In the genomic region with DNA sequence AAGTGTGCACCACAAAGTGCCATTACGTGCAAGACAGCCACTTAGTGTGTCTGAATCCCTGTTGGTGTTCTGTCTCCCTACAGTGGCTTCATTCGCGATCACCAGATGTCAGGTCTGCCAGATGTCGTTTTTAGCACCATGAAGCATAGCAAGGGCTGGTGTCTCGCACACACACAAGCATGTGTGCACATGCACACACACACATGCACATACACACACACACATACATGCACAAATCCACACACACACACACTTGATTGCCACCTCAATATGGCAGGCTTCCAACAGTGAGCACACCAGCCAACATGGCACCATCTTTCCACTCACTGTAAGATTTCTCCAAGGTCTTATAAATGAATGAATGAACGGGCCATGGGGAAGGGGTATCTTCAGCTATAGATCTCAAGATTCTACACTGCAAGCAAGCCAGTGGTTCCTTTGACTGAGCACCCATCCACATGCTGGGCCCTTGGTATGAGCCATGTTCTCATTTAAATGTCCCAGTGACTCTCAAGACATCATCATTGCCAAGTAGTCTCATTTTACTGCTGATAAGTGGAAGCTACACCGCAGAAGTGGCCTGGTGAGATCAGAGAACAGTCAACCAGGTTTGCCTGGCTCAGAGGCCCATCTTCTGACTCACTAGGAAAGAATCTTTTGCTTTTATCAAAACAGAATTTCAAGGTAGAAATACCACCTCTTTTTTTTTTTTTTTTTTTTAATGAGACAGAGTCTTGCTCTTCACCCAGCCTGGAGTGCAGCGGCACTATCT, we compare ENCODE assay signal across 13 cellular contexts.
A peak's percentile ranks its signal among the peaks of the same experiment; 100 is the strongest.
DNase-seq lines count a peak whose midpoint lies in the region; ATAC-seq and TF ChIP-seq lines count a peak whose summit lies in the region.
"Had no signal": no experiment of that assay in that cellular context is flagged by ENCODE, and none has a peak within 500 bp of the region (broad histone marks: within the 10 kb centered on the region; RNA-seq: fewer than 3 reads in every experiment).

No MANE protein-coding gene starts in this region.

- no peak for TF ChIP-seq CTCF in epithelial cell of proximal tubule (conservative IDR thresholded peaks at IDR 0.05; ENCODE audit: low read depth, low read length)

- peak; percentile 28 for DNase-seq in DMS53 (lab: John Stamatoyannopoulos, UW)
- DNase-seq in DMS53 treated with DMSO at 0.1 percent for 48 hours (lab: John Stamatoyannopoulos, UW; ENCODE audit: unreplicated experiment): no peak
- peak; percentile 89 for DNase-seq in RPMI7951 (ENCODE audit: low read depth)
- peak; percentile 70 for DNase-seq in epithelial cell of proximal tubule (ENCODE audit: low read depth)
- peak; percentile 26 for DNase-seq in sciatic nerve (ENCODE audit: low spot score)
- no peak for DNase-seq in retina
- DNase-seq: activated gamma-delta T cell, H9, NCI-H1436 had no signal

- no peak for ATAC-seq in sciatic nerve
- no peak for ATAC-seq in GM21515 (IDR thresholded peaks at IDR 0.05; ENCODE audit: unreplicated experiment)
- ATAC-seq in GM21526 (IDR thresholded peaks at IDR 0.05; ENCODE audit: low FRiP score, unreplicated experiment): no peak
- ATAC-seq: Panc1, WTC11 had no signal

- no peak overlapping the region for H3K4me3 ChIP-seq in epithelial cell of proximal tubule (ENCODE audit: low read depth, low read length)

- intact Hi-C loops in sciatic nerve (cut with DNase I): no loop called here

Comparison
In these comparisons a context has a peak if more than half of its experiments do, and no peak if none do; other contexts are left out.
1. DNase-seq: peak in DMS53 (single experiment), RPMI7951 (single experiment), epithelial cell of proximal tubule (single experiment) and sciatic nerve (single experiment); none in DMS53 treated with DMSO at 0.1 percent for 48 hours (single experiment) and retina (single experiment).